In genomic region chr20:63963784-63964301, GRCh38 we compare ENCODE assay signal across 23 cellular contexts. TPM values are rescaled to one million over a fixed set of nuclear protein-coding genes. Genes with fewer than 3 reads are reported as not detected.
A peak's percentile ranks its signal among the peaks of the same experiment; 100 is the strongest.
DNase-seq lines count a peak whose midpoint lies in the region; ATAC-seq, FAIRE-seq and TF ChIP-seq lines count a peak whose summit lies in the region.
"Had no signal": no experiment of that assay in that cellular context is flagged by ENCODE, and none has a peak within 500 bp of the region (broad histone marks: within the 10 kb centered on the region; RNA-seq: fewer than 3 reads in every experiment).

No MANE protein-coding gene starts in this region.

- H2AFZ ChIP-seq in K562 (ENCODE audit: low read depth, low read length) = no peak overlapping the region

- TF ChIP-seq POLR2A in K562 (conservative IDR thresholded peaks at IDR 0.05) (no peak), vagina (IDR thresholded peaks at IDR 0.05) (no peak)

- TF ChIP-seq EP300 in K562 (IDR thresholded peaks at IDR 0.05; ENCODE audit: low read length) = no peak

- H3K27ac Mint-ChIP-seq in activated naive CD4-positive, alpha-beta T cell treated with anti-CD3 and anti-CD28 coated beads for 36 hours = no peak overlapping the region
- H3K27ac Mint-ChIP-seq: CD8-positive, alpha-beta T cell had no signal

- H3K9ac ChIP-seq in K562 (ENCODE audit: insufficient read depth in 1 of 2, low read depth in 2 of 2, low read length in 2 of 2) (peak overlapping the region in 1 of 2 experiments; percentile 35; a peak in 1 of 4 replicates), kidney (ENCODE audit: low read length in 2 of 2) (no peak overlapping the region)
- H3K9ac ChIP-seq: BLaER1 treated with 17β-estradiol and CSF1 and Interleukin-3, amounts not matched to agents 10 nM and 100 nM had no signal

- H3K79me2 ChIP-seq in K562 (ENCODE audit: control insufficient read depth, insufficient read depth, low read length) = peaks cover 15% of the 10 kb centered on the region

- no peaks in the 10 kb centered on the region for H3K9me3 Mint-ChIP-seq in activated naive CD4-positive, alpha-beta T cell treated with anti-CD3 and anti-CD28 coated beads for 36 hours
- H3K9me3 Mint-ChIP-seq: CD8-positive, alpha-beta T cell had no signal

- intact Hi-C loops in activated naive CD4-positive, alpha-beta T cell treated with anti-CD3 and anti-CD28 coated beads for 36 hours (cut with micrococcal nuclease) = no loop called here
- intact Hi-C loops in K562 (cut with micrococcal nuclease) (no loop called here), kidney (cut with DNase I) (no loop called here), vagina (cut with DNase I) (no loop called here)

- TF ChIP-seq RAD21 in K562 (CRISPR knock-in tag; conservative IDR thresholded peaks at IDR 0.05 in 1 of 2, IDR thresholded peaks at IDR 0.05 in 1 of 2) = no peak

- FAIRE-seq in K562 (lab: Jason Lieb, UNC) (no peak), kidney (lab: Jason Lieb, UNC) (no peak)
- FAIRE-seq: GM12892, H1 had no signal

- no TSS peak for BruUV-seq in K562 (replicated peaks; lab: Mats Ljungman, UMichigan)

- H3K4me1 ChIP-seq in K562 (replicated peaks in 1 of 2; ENCODE audit: control insufficient read depth in 2 of 2, insufficient read depth in 2 of 2, low read length in 2 of 2) (peaks cover 4 to 52% of the 10 kb centered on the region in 2 experiments; a peak in 4 of 5 replicates), kidney (ENCODE audit: control insufficient read depth in 1 of 2, insufficient read depth in 1 of 2, low read depth in 1 of 2, low read length in 2 of 2) (peaks cover 2 to 6% of the 10 kb centered on the region in 2 donors), vagina (peaks cover 8% of the 10 kb centered on the region)

- ATAC-seq in K562 = no peak
- ATAC-seq in GM18517 (IDR thresholded peaks at IDR 0.05; ENCODE audit: unreplicated experiment) = no peak
- ATAC-seq in GM18858 (IDR thresholded peaks at IDR 0.05; ENCODE audit: unreplicated experiment) = no peak
- ATAC-seq: CD8-positive, alpha-beta T cell; HCT116; PC-3 had no signal

- H3K4me3 Mint-ChIP-seq in activated naive CD4-positive, alpha-beta T cell treated with anti-CD3 and anti-CD28 coated beads for 36 hours = no peak overlapping the region
- H3K4me3 Mint-ChIP-seq: CD8-positive, alpha-beta T cell had no signal

- TF ChIP-seq CTCF in GM06990 (IDR thresholded peaks at IDR 0.05; ENCODE audit: insufficient read depth, low read length, poor library complexity, severe bottlenecking) (no peak), K562 (IDR thresholded peaks at IDR 0.05 in 2 of 3, conservative IDR thresholded peaks at IDR 0.05 in 1 of 3; ENCODE audit: insufficient read depth in 2 of 3, low read depth in 1 of 3, low read length in 3 of 3) (no peak), kidney (IDR thresholded peaks at IDR 0.05; ENCODE audit: borderline replicate concordance, extremely low read depth, insufficient read depth) (no peak), vagina (IDR thresholded peaks at IDR 0.05) (no peak)

- CTCF ChIA-PET in activated naive CD4-positive, alpha-beta T cell treated with anti-CD3 and anti-CD28 coated beads for 36 hours (lab: Charles Lee) = no interaction called here
- CTCF ChIA-PET in K562 (lab: Yijun Ruan, JAX; ENCODE audit: low intra/inter-chr PET ratio) = no interaction called here

- H3K4me3 ChIP-seq in GM06990 (replicated peaks; ENCODE audit: low read depth, low read length) (no peak overlapping the region), K562 (no peak overlapping the region), kidney (ENCODE audit: low read length in 2 of 2) (no peak overlapping the region), vagina (no peak overlapping the region)
- H3K4me3 ChIP-seq: BLaER1 treated with 17β-estradiol and CSF1 and Interleukin-3, amounts not matched to agents 10 nM and 100 nM; SJSA1 had no signal

- H3K9me3 ChIP-seq in K562 (replicated peaks; ENCODE audit: control insufficient read depth, insufficient read depth, low read depth, low read length) = no peaks in the 10 kb centered on the region
- H3K9me3 ChIP-seq in kidney (ENCODE audit: control insufficient read depth in 1 of 2, low read length in 2 of 2) = no peaks in the 10 kb centered on the region
- no peaks in the 10 kb centered on the region for H3K9me3 ChIP-seq in vagina
- H3K9me3 ChIP-seq: SJSA1 had no signal

- H3K9me1 ChIP-seq in K562 (ENCODE audit: control insufficient read depth, insufficient read depth, low read length) = no peaks in the 10 kb centered on the region

- H3K36me3 ChIP-seq in GM06990 (ENCODE audit: control insufficient read depth, insufficient read depth, low read length) (peaks cover 31% of the 10 kb centered on the region), K562 (ENCODE audit: control insufficient read depth, insufficient read depth, low read length) (peaks cover 77% of the 10 kb centered on the region; the same call in 2 of the 3 replicates), kidney (ENCODE audit: control insufficient read depth in 1 of 2, insufficient read depth in 2 of 2, low read length in 2 of 2) (peaks cover 13 to 16% of the 10 kb centered on the region in 2 donors), vagina (peaks cover 0 to 58% of the 10 kb centered on the region in 2 donors)

- in situ Hi-C loops in K562 (cut with MboI) = no loop called here

- H3K4me1 Mint-ChIP-seq in activated naive CD4-positive, alpha-beta T cell treated with anti-CD3 and anti-CD28 coated beads for 36 hours (ENCODE audit: low read depth) = peaks cover 6% of the 10 kb centered on the region

- H3K27me3 Mint-ChIP-seq in activated naive CD4-positive, alpha-beta T cell treated with anti-CD3 and anti-CD28 coated beads for 36 hours (ENCODE audit: low read depth) = no peaks in the 10 kb centered on the region

- no peaks in the 10 kb centered on the region for H3K27me3 ChIP-seq in GM06990 (replicated peaks; ENCODE audit: control insufficient read depth, insufficient read depth, low read length)
- H3K27me3 ChIP-seq in K562 (ENCODE audit: control insufficient read depth in 2 of 2, insufficient read depth in 2 of 2, low read length in 2 of 2) = no peaks in the 10 kb centered on the region
- H3K27me3 ChIP-seq in vagina = no peaks in the 10 kb centered on the region
- H3K27me3 ChIP-seq: BLaER1 treated with 17β-estradiol and CSF1 and Interleukin-3, amounts not matched to agents 10 nM and 100 nM; SJSA1 had no signal

- DNase-seq in activated naive CD4-positive, alpha-beta T cell treated with anti-CD3 and anti-CD28 coated beads for 36 hours = peak; percentile 3
- DNase-seq in activated naive CD4-positive, alpha-beta T cell treated with Interleukin-2 at 50 U/mL for 16 hours = no peak
- peak; percentile 18 for DNase-seq in GM06990 (ENCODE audit: extremely low read depth, insufficient read length)
- DNase-seq in K562 (ENCODE audit: extremely low read depth in 1 of 4, low spot score in 3 of 4) = no peak
- DNase-seq in kidney = peak; percentile 66
- no peak for DNase-seq in vagina (ENCODE audit: extremely low spot score in 2 of 2)
- DNase-seq: 8988T; CD8-positive, alpha-beta T cell; DND-41; IMR-90; NCI-H1417; NCI-H1694 treated with DMSO at 0.1 percent for 48 hours; NCI-H2081 treated with DMSO at 0.1 percent for 48 hours; NCI-H446; NCI-H526; PC-3 had no signal

- H4K20me1 ChIP-seq in K562 (replicated peaks; ENCODE audit: control insufficient read depth, insufficient read depth, low read length) = no peaks in the 10 kb centered on the region

- peaks cover 10% of the 10 kb centered on the region for H3K36me3 Mint-ChIP-seq in activated naive CD4-positive, alpha-beta T cell treated with anti-CD3 and anti-CD28 coated beads for 36 hours (ENCODE audit: low read depth)

- no peak overlapping the region for H3K27ac ChIP-seq in K562 (ENCODE audit: extremely low read depth, low read depth, low read length)
- H3K27ac ChIP-seq in kidney (ENCODE audit: low read depth in 2 of 2, low read length in 2 of 2) = no peak overlapping the region
- no peak overlapping the region for H3K27ac ChIP-seq in vagina
- H3K27ac ChIP-seq: BLaER1 treated with 17β-estradiol and CSF1 and Interleukin-3, amounts not matched to agents 10 nM and 100 nM; SJSA1 had no signal

- WGBS in K562 (ENCODE audit: insufficient coverage, low coverage, missing lambda C conversion rate) = over 99% methylated on average over 12 of the region's 16 CpGs

- H3K4me2 ChIP-seq in K562 (ENCODE audit: insufficient read depth, low read length) = no peak overlapping the region
- H3K4me2 ChIP-seq: BLaER1 treated with 17β-estradiol and CSF1 and Interleukin-3, amounts not matched to agents 10 nM and 100 nM had no signal

- POLR2A ChIA-PET in K562 (lab: Yijun Ruan, JAX) = no interaction called here

RNA-seq across cellular contexts. Expression of gene ZNF512B, which starts 5.9 kb away (rescaled TPM):
- 1 to 10 TPM; 7.9 to 8.3 TPM for total RNA-seq in activated naive CD4-positive, alpha-beta T cell treated with anti-CD3 and anti-CD28 coated beads for 36 hours
- 14.5 and 45.8 TPM in 2 replicates for total RNA-seq in K562 (2011; cell fraction: chromatin; rRNA removed; ENCODE audit: low replicate concordance)
- 23.8 and 25.5 TPM in 2 replicates for total RNA-seq in K562 (2011; cell fraction: nucleolus; rRNA removed)
- total RNA-seq in K562 (2011; cell fraction: nucleoplasm; rRNA removed) = 15.2 and 19.3 TPM in 2 replicates
- total RNA-seq in K562 (2014; rRNA removed) (13.5 and 17.2 TPM in 2 replicates), K562 (2014; rRNA removed; fragmentation: Illumina TruSeq; extraction: Trizol) (3.2 and 3.8 TPM in 2 replicates), K562 (2015; rRNA removed; fragmentation: Illumina TruSeq; extraction: Trizol) (11.2 and 11.3 TPM in 2 replicates), K562 (2021) (24.9 and 27.8 TPM in 2 replicates), kidney (19.2 TPM), vagina (10.3 TPM)
- polyA plus RNA-seq in K562 (2011; rRNA removed) (3.9 and 4.2 TPM in 2 replicates), K562 (2014; fragmentation: Illumina TruSeq; extraction: Trizol) (8.2 and 14.9 TPM in 2 replicates), K562 (2014; fragmentation: Nextera tagmentation; extraction: Ambion mirVana) (under 1 TPM; 0.01 to 0.03 TPM), K562 (2014; rRNA removed) (13.0 and 16.5 TPM in 2 replicates), kidney (ENCODE audit: insufficient read depth, low read depth, low replicate concordance) (8.6 TPM)
- polyA plus RNA-seq in K562 (2011; cell fraction: cytosol; rRNA removed) = 4.1 and 9.7 TPM in 2 replicates
- 29.4 and 48.2 TPM in 2 replicates for polyA plus RNA-seq in K562 (2011; cell fraction: nucleus; rRNA removed)
- polyA plus RNA-seq in K562 (2012) = 14.3 and 16.2 TPM in 2 replicates
- 1.1 and 2.7 TPM in 2 replicates for polyA minus RNA-seq in K562 (2011; rRNA and poly(A)+ RNA removed)
- 6.3 and 8.5 TPM in 2 replicates for polyA minus RNA-seq in K562 (2011; cell fraction: cytosol; rRNA and poly(A)+ RNA removed)
- polyA minus RNA-seq in K562 (2011; cell fraction: nucleus; rRNA and poly(A)+ RNA removed) = 6.7 and 6.9 TPM in 2 replicates

RNA-seq across cellular contexts. Expression of gene UCKL1, which starts 7.6 kb away (rescaled TPM):
- total RNA-seq in activated naive CD4-positive, alpha-beta T cell treated with anti-CD3 and anti-CD28 coated beads for 36 hours = 10 to 100 TPM; 23.3 to 23.9 TPM
- 103 and 254 TPM in 2 replicates for total RNA-seq in K562 (2011; cell fraction: chromatin; rRNA removed; ENCODE audit: low replicate concordance)
- 128 and 153 TPM in 2 replicates for total RNA-seq in K562 (2011; cell fraction: nucleolus; rRNA removed)
- 102 and 113 TPM in 2 replicates for total RNA-seq in K562 (2011; cell fraction: nucleoplasm; rRNA removed)
- 28.5 and 36.8 TPM in 2 replicates for total RNA-seq in K562 (2014; rRNA removed)
- total RNA-seq in K562 (2014; rRNA removed; fragmentation: Illumina TruSeq; extraction: Trizol) = 7.9 and 10.8 TPM in 2 replicates
- total RNA-seq in K562 (2015; rRNA removed; fragmentation: Illumina TruSeq; extraction: Trizol) = 21.5 and 24.1 TPM in 2 replicates
- 46.1 and 52.8 TPM in 2 replicates for total RNA-seq in K562 (2021)
- 26.9 and 40.4 TPM in 2 replicates for polyA plus RNA-seq in K562 (2011; rRNA removed)
- polyA plus RNA-seq in K562 (2011; cell fraction: cytosol; rRNA removed) = 35.2 and 67.5 TPM in 2 replicates
- polyA plus RNA-seq in K562 (2011; cell fraction: nucleus; rRNA removed) = 185 and 221 TPM in 2 replicates
- 35.3 and 54.9 TPM in 2 replicates for polyA plus RNA-seq in K562 (2012)
- 24.2 and 36.6 TPM in 2 replicates for polyA plus RNA-seq in K562 (2014; fragmentation: Illumina TruSeq; extraction: Trizol)
- 1 to 10 TPM; 3.1 to 6.6 TPM for polyA plus RNA-seq in K562 (2014; fragmentation: Nextera tagmentation; extraction: Ambion mirVana)
- 49.0 and 57.1 TPM in 2 replicates for polyA plus RNA-seq in K562 (2014; rRNA removed)
- polyA minus RNA-seq in K562 (2011; rRNA and poly(A)+ RNA removed) = 14.0 and 18.9 TPM in 2 replicates
- polyA minus RNA-seq in K562 (2011; cell fraction: cytosol; rRNA and poly(A)+ RNA removed) = 20.3 and 21.6 TPM in 2 replicates
- 40.1 and 51.8 TPM in 2 replicates for polyA minus RNA-seq in K562 (2011; cell fraction: nucleus; rRNA and poly(A)+ RNA removed)
- total RNA-seq in kidney = 39.8 TPM
- polyA plus RNA-seq in kidney (ENCODE audit: insufficient read depth, low read depth, low replicate concordance) = 39.3 TPM
- total RNA-seq in vagina = 50.1 TPM

RNA-seq across cellular contexts. Expression of gene SAMD10, which starts 15.6 kb away (rescaled TPM):
- 10 to 100 TPM; 20.5 to 21.8 TPM for total RNA-seq in activated naive CD4-positive, alpha-beta T cell treated with anti-CD3 and anti-CD28 coated beads for 36 hours
- total RNA-seq in K562 (2011; cell fraction: chromatin; rRNA removed; ENCODE audit: low replicate concordance) = 3.5 and 12.3 TPM in 2 replicates
- 7.8 and 11.8 TPM in 2 replicates for total RNA-seq in K562 (2011; cell fraction: nucleolus; rRNA removed)
- total RNA-seq in K562 (2011; cell fraction: nucleoplasm; rRNA removed) = 5.1 and 7.5 TPM in 2 replicates
- total RNA-seq in K562 (2014; rRNA removed) = 4.8 and 9.8 TPM in 2 replicates
- total RNA-seq in K562 (2014; rRNA removed; fragmentation: Illumina TruSeq; extraction: Trizol) = 0.95 and 1.1 TPM in 2 replicates
- total RNA-seq in K562 (2015; rRNA removed; fragmentation: Illumina TruSeq; extraction: Trizol) = 3.5 and 4.8 TPM in 2 replicates
- 12.1 and 15.2 TPM in 2 replicates for total RNA-seq in K562 (2021)
- polyA plus RNA-seq in K562 (2011; rRNA removed) = 3.9 and 6.8 TPM in 2 replicates
- polyA plus RNA-seq in K562 (2011; cell fraction: cytosol; rRNA removed) = 4.6 and 19.2 TPM in 2 replicates
- 35.1 and 67.7 TPM in 2 replicates for polyA plus RNA-seq in K562 (2011; cell fraction: nucleus; rRNA removed)
- 15.0 and 18.1 TPM in 2 replicates for polyA plus RNA-seq in K562 (2012)
- polyA plus RNA-seq in K562 (2014; fragmentation: Illumina TruSeq; extraction: Trizol) = 6.0 and 9.6 TPM in 2 replicates
- under 1 TPM; 0.37 to 0.52 TPM for polyA plus RNA-seq in K562 (2014; fragmentation: Nextera tagmentation; extraction: Ambion mirVana)
- 11.4 and 12.4 TPM in 2 replicates for polyA plus RNA-seq in K562 (2014; rRNA removed)
- polyA minus RNA-seq in K562 (2011; rRNA and poly(A)+ RNA removed) = 0.45 and 0.67 TPM in 2 replicates
- polyA minus RNA-seq in K562 (2011; cell fraction: cytosol; rRNA and poly(A)+ RNA removed) = 5.6 and 6.4 TPM in 2 replicates
- polyA minus RNA-seq in K562 (2011; cell fraction: nucleus; rRNA and poly(A)+ RNA removed) = 2.4 and 3.0 TPM in 2 replicates
- 7.9 TPM for total RNA-seq in kidney
- 8.5 TPM for polyA plus RNA-seq in kidney (ENCODE audit: insufficient read depth, low read depth, low replicate concordance)
- 11.8 TPM for total RNA-seq in vagina

RNA-seq across cellular contexts. Expression of gene PRPF6, which starts 17.1 kb away (rescaled TPM):
- 10 to 100 TPM; 39.4 to 40.2 TPM for total RNA-seq in activated naive CD4-positive, alpha-beta T cell treated with anti-CD3 and anti-CD28 coated beads for 36 hours
- 43.5 and 79.2 TPM in 2 replicates for total RNA-seq in K562 (2011; cell fraction: chromatin; rRNA removed; ENCODE audit: low replicate concordance)
- 37.2 and 37.9 TPM in 2 replicates for total RNA-seq in K562 (2011; cell fraction: nucleolus; rRNA removed)
- 25.8 and 34.6 TPM in 2 replicates for total RNA-seq in K562 (2011; cell fraction: nucleoplasm; rRNA removed)
- total RNA-seq in K562 (2014; rRNA removed) = 59.9 and 65.9 TPM in 2 replicates
- 37.1 and 45.0 TPM in 2 replicates for total RNA-seq in K562 (2014; rRNA removed; fragmentation: Illumina TruSeq; extraction: Trizol)
- total RNA-seq in K562 (2015; rRNA removed; fragmentation: Illumina TruSeq; extraction: Trizol) = 69.1 and 70.2 TPM in 2 replicates
- 79.5 and 83.2 TPM in 2 replicates for total RNA-seq in K562 (2021)
- 31.9 and 38.8 TPM in 2 replicates for polyA plus RNA-seq in K562 (2011; rRNA removed)
- 31.0 and 31.9 TPM in 2 replicates for polyA plus RNA-seq in K562 (2011; cell fraction: cytosol; rRNA removed)
- polyA plus RNA-seq in K562 (2011; cell fraction: nucleus; rRNA removed) = 33.2 and 38.3 TPM in 2 replicates
- 64.7 and 71.3 TPM in 2 replicates for polyA plus RNA-seq in K562 (2012)
- 65.2 and 68.2 TPM in 2 replicates for polyA plus RNA-seq in K562 (2014; fragmentation: Illumina TruSeq; extraction: Trizol)
- polyA plus RNA-seq in K562 (2014; fragmentation: Nextera tagmentation; extraction: Ambion mirVana) = 1 to 10 TPM; 4.2 to 4.3 TPM
- polyA plus RNA-seq in K562 (2014; rRNA removed) = 53.9 and 60.5 TPM in 2 replicates
- 43.7 and 45.2 TPM in 2 replicates for polyA minus RNA-seq in K562 (2011; rRNA and poly(A)+ RNA removed)
- 40.1 and 44.7 TPM in 2 replicates for polyA minus RNA-seq in K562 (2011; cell fraction: cytosol; rRNA and poly(A)+ RNA removed)
- polyA minus RNA-seq in K562 (2011; cell fraction: nucleus; rRNA and poly(A)+ RNA removed) = 16.3 and 25.7 TPM in 2 replicates
- 73.3 TPM for total RNA-seq in kidney
- 51.3 TPM for polyA plus RNA-seq in kidney (ENCODE audit: insufficient read depth, low read depth, low replicate concordance)
- 50.6 TPM for total RNA-seq in vagina

Comparison
In these comparisons a context has a peak if more than half of its experiments do, and no peak if none do; other contexts are left out.
1. DNase-seq: peak in activated naive CD4-positive, alpha-beta T cell treated with anti-CD3 and anti-CD28 coated beads for 36 hours (single experiment), GM06990 (single experiment) and kidney (single experiment); none in activated naive CD4-positive, alpha-beta T cell treated with Interleukin-2 at 50 U/mL for 16 hours (single experiment), K562 (0 of 4) and vagina (0 of 2).